In genomic region chr19:941292-942132, GRCh38 we compare ENCODE assay signal across 9 cellular contexts. TPM values are rescaled to one million over a fixed set of nuclear protein-coding genes. Genes with fewer than 3 reads are reported as not detected.
DNase-seq lines count a peak whose midpoint lies in the region; ATAC-seq, FAIRE-seq and TF ChIP-seq lines count a peak whose summit lies in the region.
"Had no signal": no experiment of that assay in that cellular context is flagged by ENCODE, and none has a peak within 500 bp of the region (broad histone marks: within the 10 kb centered on the region; RNA-seq: fewer than 3 reads in every experiment).

No MANE protein-coding gene starts in this region.

- no peaks in the 10 kb centered on the region for H3K27me3 Mint-ChIP-seq in WTC11 (ENCODE audit: low read depth)
- peaks cover 10% of the 10 kb centered on the region for H3K27me3 Mint-ChIP-seq in glutamatergic neuron (ENCODE audit: unreplicated experiment)

- CTCF ChIA-PET in WTC11 (lab: Charles Lee): no interaction called here

- TF ChIP-seq CTCF in WTC11 (IDR thresholded peaks at IDR 0.05) (no peak), glutamatergic neuron (IDR thresholded peaks at IDR 0.05; ENCODE audit: partially characterized antibody, unreplicated experiment) (no peak)

- no peak for TF ChIP-seq POLR2A in GM12891 (IDR thresholded peaks at IDR 0.05; ENCODE audit: low read depth, low read length)

- peaks cover 36% of the 10 kb centered on the region for H3K36me3 Mint-ChIP-seq in WTC11
- H3K36me3 Mint-ChIP-seq in glutamatergic neuron (ENCODE audit: unreplicated experiment): peaks cover 10% of the 10 kb centered on the region
- peaks cover 36% of the 10 kb centered on the region for H3K36me3 Mint-ChIP-seq in stimulated activated effector memory CD8-positive, alpha-beta T cell treated with anti-CD3 and anti-CD28 coated beads, Interleukin-12 subunit alpha, Interleukin-12 subunit beta, amount 100 ng/mL, for 72 hours

- no peak for ATAC-seq in WTC11
- ATAC-seq in stimulated activated effector memory CD8-positive, alpha-beta T cell treated with anti-CD3 and anti-CD28 coated beads, Interleukin-12 subunit alpha, Interleukin-12 subunit beta, amount 100 ng/mL, for 72 hours: peak; percentile 5
- ATAC-seq in GM21723 (IDR thresholded peaks at IDR 0.05; ENCODE audit: unreplicated experiment): no peak

- H3K4me3 Mint-ChIP-seq in WTC11 (no peak overlapping the region), glutamatergic neuron (ENCODE audit: unreplicated experiment) (peak overlapping the region; percentile 55)
- peak overlapping the region; percentile 69 for H3K4me3 Mint-ChIP-seq in stimulated activated effector memory CD8-positive, alpha-beta T cell treated with anti-CD3 and anti-CD28 coated beads, Interleukin-12 subunit alpha, Interleukin-12 subunit beta, amount 100 ng/mL, for 72 hours

- DNase-seq in GM12891 (ENCODE audit: insufficient read length, low spot score) (no peak), WTC11 (ENCODE audit: low spot score) (no peak), glutamatergic neuron (no peak), NCI-H2227 treated with DMSO at 0.1 percent for 48 hours (lab: John Stamatoyannopoulos, UW) (no peak), cerebellar nuclear complex (lab: John Stamatoyannopoulos, UW) (no peak)
- DNase-seq in stimulated activated effector memory CD8-positive, alpha-beta T cell treated with anti-CD3 and anti-CD28 coated beads, Interleukin-12 subunit alpha, Interleukin-12 subunit beta, amount 100 ng/mL, for 72 hours (ENCODE audit: low spot score in 2 of 2): no peak
- DNase-seq in activated effector memory CD4-positive, alpha-beta T cell treated with anti-CD3 and anti-CD28 coated beads, Interleukin-2, amount 50 U/mL, for 16 hours: no peak

- no peaks in the 10 kb centered on the region for H3K9me3 Mint-ChIP-seq in WTC11
- H3K9me3 Mint-ChIP-seq in glutamatergic neuron (ENCODE audit: unreplicated experiment): peaks cover 9% of the 10 kb centered on the region
- no peaks in the 10 kb centered on the region for H3K9me3 Mint-ChIP-seq in stimulated activated effector memory CD8-positive, alpha-beta T cell treated with anti-CD3 and anti-CD28 coated beads, Interleukin-12 subunit alpha, Interleukin-12 subunit beta, amount 100 ng/mL, for 72 hours

- POLR2A ChIA-PET in WTC11 (lab: Charles Lee): no interaction called here

- H3K27ac Mint-ChIP-seq in WTC11 (peak overlapping the region; percentile 65; the same call in 1 of the 2 replicates), glutamatergic neuron (ENCODE audit: unreplicated experiment) (peak overlapping the region; percentile 76)
- H3K27ac Mint-ChIP-seq in stimulated activated effector memory CD8-positive, alpha-beta T cell treated with anti-CD3 and anti-CD28 coated beads, Interleukin-12 subunit alpha, Interleukin-12 subunit beta, amount 100 ng/mL, for 72 hours: peak overlapping the region; percentile 81

- FAIRE-seq in GM12891 (lab: Jason Lieb, UNC): peak; percentile 9

- H3K4me1 Mint-ChIP-seq in WTC11 (no peaks in the 10 kb centered on the region), glutamatergic neuron (ENCODE audit: low read depth, unreplicated experiment) (peaks cover 14% of the 10 kb centered on the region)
- peaks cover 35% of the 10 kb centered on the region for H3K4me1 Mint-ChIP-seq in stimulated activated effector memory CD8-positive, alpha-beta T cell treated with anti-CD3 and anti-CD28 coated beads, Interleukin-12 subunit alpha, Interleukin-12 subunit beta, amount 100 ng/mL, for 72 hours

TF ChIP-seq in GM12891, 5 proteins besides CTCF, POLR2A, EP300 and RAD21:
- no peak for TF ChIP-seq SPI1 (IDR thresholded peaks at IDR 0.05; ENCODE audit: low read depth, low read length)
- no peak for TF ChIP-seq PAX5 (IDR thresholded peaks at IDR 0.05; ENCODE audit: insufficient read depth, low read length, severe bottlenecking)
- no peak for TF ChIP-seq POLR2AphosphoS5 (IDR thresholded peaks at IDR 0.05; ENCODE audit: low read depth, low read length)
- no peak for TF ChIP-seq POU2F2 (IDR thresholded peaks at IDR 0.05; ENCODE audit: low read depth, low read length)
- TF ChIP-seq TAF1 (IDR thresholded peaks at IDR 0.05; ENCODE audit: low read depth, low read length): no peak
TF ChIP-seq in GM12891: peak in this region for 0.

TF ChIP-seq in WTC11, 78 proteins besides CTCF, POLR2A, EP300 and RAD21 (continues in another document):
- TF ChIP-seq STAT6 (CRISPR knock-in tag; conservative IDR thresholded peaks at IDR 0.05; ENCODE audit: low read depth): no peak
- no peak for TF ChIP-seq PRDM15 (CRISPR knock-in tag; IDR thresholded peaks at IDR 0.05)
- TF ChIP-seq FOXP4 (CRISPR knock-in tag; IDR thresholded peaks at IDR 0.05): no peak
- no peak for TF ChIP-seq NFATC4 (CRISPR knock-in tag; IDR thresholded peaks at IDR 0.05)
- no peak for TF ChIP-seq MLX (CRISPR knock-in tag; IDR thresholded peaks at IDR 0.05)
- no peak for TF ChIP-seq TEAD4 (CRISPR knock-in tag; IDR thresholded peaks at IDR 0.05)

RNA-seq across cellular contexts. Expression of gene ARID3A, which starts 15.7 kb away (rescaled TPM):
- 24.1 TPM for polyA plus RNA-seq in GM12891 (2012; ENCODE audit: low read depth, missing spikeins)
- 102 to 116 TPM (median 113 TPM) in 3 replicates for total RNA-seq in WTC11 (2021)
- total RNA-seq in glutamatergic neuron (ENCODE audit: unreplicated experiment): 148 TPM

RNA-seq across cellular contexts. Expression of gene KISS1R, which starts 24.4 kb away (rescaled TPM):
- polyA plus RNA-seq in GM12891 (2012; ENCODE audit: low read depth, missing spikeins): 0.63 TPM
- total RNA-seq in WTC11 (2021) (2.9 to 4.4 TPM (median 3.6 TPM) in 3 replicates), glutamatergic neuron (ENCODE audit: unreplicated experiment) (not detected)
- total RNA-seq: pulmonary artery endothelial cell had no signal

RNA-seq across cellular contexts. Expression of gene R3HDM4, which starts 28.5 kb away (rescaled TPM):
- 35.8 TPM for polyA plus RNA-seq in GM12891 (2012; ENCODE audit: low read depth, missing spikeins)
- total RNA-seq in WTC11 (2021) (85.5 to 99.5 TPM (median 88.3 TPM) in 3 replicates), glutamatergic neuron (ENCODE audit: unreplicated experiment) (61.9 TPM)

RNA-seq across cellular contexts. Expression of gene WDR18, which starts 42.6 kb away (rescaled TPM):
- polyA plus RNA-seq in GM12891 (2012; ENCODE audit: low read depth, missing spikeins): 44.1 TPM
- total RNA-seq in WTC11 (2021) (140 to 147 TPM (median 146 TPM) in 3 replicates), glutamatergic neuron (ENCODE audit: unreplicated experiment) (52.1 TPM)

RNA-seq across cellular contexts. Expression of gene RNU6-9, which starts 48.2 kb away (rescaled TPM):
- not detected for polyA plus RNA-seq in GM12891 (2012; ENCODE audit: low read depth, missing spikeins)
- not detected in 3 replicates for total RNA-seq in WTC11 (2021)
- total RNA-seq in glutamatergic neuron (ENCODE audit: unreplicated experiment): not detected
- total RNA-seq: pulmonary artery endothelial cell had no signal
